ENCODE assay signal across 11 cellular contexts in genomic region chr6:30600576-30600975, GRCh38. TPM values are rescaled to one million over a fixed set of nuclear protein-coding genes. Genes with fewer than 3 reads are reported as not detected.
DNase-seq lines count a peak whose midpoint lies in the region; ATAC-seq, FAIRE-seq and TF ChIP-seq lines count a peak whose summit lies in the region.
"Had no signal": no experiment of that assay in that cellular context is flagged by ENCODE, and none has a peak within 500 bp of the region (broad histone marks: within the 10 kb centered on the region; RNA-seq: fewer than 3 reads in every experiment).

No MANE protein-coding gene starts in this region.

- no peak overlapping the region for H3K4me2 ChIP-seq in mammary epithelial cell (ENCODE audit: insufficient read depth, low read depth, low read length)

- peaks cover 28% of the 10 kb centered on the region for H3K36me3 ChIP-seq in breast epithelium
- peaks cover 42% of the 10 kb centered on the region for H3K36me3 ChIP-seq in mammary epithelial cell (ENCODE audit: insufficient read depth, low read length)

- peaks cover 86% of the 10 kb centered on the region for H3K36me3 Mint-ChIP-seq in MCF 10A (ENCODE audit: insufficient read depth, unreplicated experiment)
- H3K36me3 Mint-ChIP-seq in stimulated activated naive B cell treated with anti-CD40 and anti-IgM and Interleukin-4, amounts not matched to agents 10 μg/mL and 1 μg/mL and 100 μg/mL, for 72 hours = peaks cover 44 to 63% of the 10 kb centered on the region in 2 donors

- no peaks in the 10 kb centered on the region for H3K27me3 ChIP-seq in breast epithelium
- no peaks in the 10 kb centered on the region for H3K27me3 ChIP-seq in mammary epithelial cell (ENCODE audit: insufficient read depth, low read length)
- H3K27me3 ChIP-seq: pancreas had no signal

- no peaks in the 10 kb centered on the region for H3K9me3 Mint-ChIP-seq in MCF 10A (ENCODE audit: unreplicated experiment)
- H3K9me3 Mint-ChIP-seq in stimulated activated naive B cell treated with anti-CD40 and anti-IgM and Interleukin-4, amounts not matched to agents 10 μg/mL and 1 μg/mL and 100 μg/mL, for 72 hours = no peaks in the 10 kb centered on the region
- H3K9me3 Mint-ChIP-seq: CD14-positive monocyte, IgD-negative memory B cell, type B pancreatic cell had no signal

- POLR2A ChIA-PET in MCF 10A (lab: Yijun Ruan, JAX) = interaction anchor here (1.6 to 7.3 kb wide), 6 partner anchors 10 to 30 kb away, joined by 4 to 107 read pairs (median 11); partner anchors contain the start of genes MRPS18B and PPP1R10

- H3K4me1 Mint-ChIP-seq in MCF 10A (ENCODE audit: insufficient read depth, unreplicated experiment) = no peaks in the 10 kb centered on the region
- peaks cover 19 to 36% of the 10 kb centered on the region in 2 donors for H3K4me1 Mint-ChIP-seq in stimulated activated naive B cell treated with anti-CD40 and anti-IgM and Interleukin-4, amounts not matched to agents 10 μg/mL and 1 μg/mL and 100 μg/mL, for 72 hours

- CTCF ChIA-PET in MCF 10A (lab: Yijun Ruan, JAX) (interaction anchor here (0.9 to 2.4 kb wide), 2 partner anchors 12 to 33 kb away, joined by 3 to 8 read pairs; no protein-coding TSS in a partner anchor), mammary epithelial cell (lab: Charles Lee; ENCODE audit: low non-redundant PET) (no interaction called here)

- TSS peak; percentile 9 for BruUV-seq in MCF 10A (replicated peaks; lab: Mats Ljungman, UMichigan)
- BruUV-seq in mammary epithelial cell (replicated peaks; lab: Mats Ljungman, UMichigan) = TSS peak; percentile 20

- no peak for FAIRE-seq in RCC 7860 (lab: Jason Lieb, UNC)
- FAIRE-seq: pancreas had no signal

- ATAC-seq in stimulated activated naive B cell treated with anti-CD40 and anti-IgM and Interleukin-4, amounts not matched to agents 10 μg/mL and 1 μg/mL and 100 μg/mL, for 72 hours (replicated peaks) = no peak
- ATAC-seq in GM18873 (IDR thresholded peaks at IDR 0.05; ENCODE audit: low FRiP score, unreplicated experiment) = no peak
- ATAC-seq: pancreas had no signal

- dilution Hi-C loops in mammary epithelial cell (cut with HindIII; ENCODE audit: low sequenced_read_pairs) = loop anchor here (5.0 to 10.0 kb wide), 2 partner anchors 58 to 136 kb away; no protein-coding TSS in a partner anchor

- H3K27ac ChIP-seq in breast epithelium (no peak overlapping the region), mammary epithelial cell (ENCODE audit: insufficient read depth, low read depth, low read length) (no peak overlapping the region)
- H3K27ac ChIP-seq: pancreas had no signal

- no peak overlapping the region for H3K9ac ChIP-seq in mammary epithelial cell (ENCODE audit: insufficient read depth, low read length)

- 86% methylated on average over 10 of the region's 10 CpGs for WGBS in mammary epithelial cell (ENCODE audit: low coverage, missing lambda C conversion rate)

- H4K20me1 ChIP-seq in mammary epithelial cell (ENCODE audit: insufficient read depth, low read length) = no peaks in the 10 kb centered on the region

- no peak overlapping the region for H2AFZ ChIP-seq in mammary epithelial cell (ENCODE audit: low read depth, low read length)

- H3K9me3 ChIP-seq in breast epithelium (no peaks in the 10 kb centered on the region), mammary epithelial cell (replicated peaks; ENCODE audit: insufficient read depth, low read length) (no peaks in the 10 kb centered on the region)
- H3K9me3 ChIP-seq: pancreas had no signal

- TF ChIP-seq CTCF in MCF 10A (IDR thresholded peaks at IDR 0.05; ENCODE audit: unreplicated experiment) = no peak
- TF ChIP-seq CTCF in breast epithelium (IDR thresholded peaks at IDR 0.05) = no peak
- no peak for TF ChIP-seq CTCF in mammary epithelial cell (conservative IDR thresholded peaks at IDR 0.05 in 1 of 2, IDR thresholded peaks at IDR 0.05 in 1 of 2; ENCODE audit: extremely low read depth in 1 of 2, insufficient read depth in 1 of 2, low read depth in 1 of 2, low read length in 2 of 2)

- TF ChIP-seq POLR2A in breast epithelium (IDR thresholded peaks at IDR 0.05) = no peak

- in situ Hi-C loops in mammary epithelial cell (cut with MboI; ENCODE audit: low sequenced_read_pairs in 2 of 2) = no loop called here

- DNase-seq in MCF 10A (ENCODE audit: unreplicated experiment) (peak; percentile 20), breast epithelium (ENCODE audit: low spot score in 2 of 2) (no peak), mammary epithelial cell (no peak), RCC 7860 (ENCODE audit: low spot score) (no peak)
- DNase-seq in stimulated activated naive B cell treated with anti-CD40 and anti-IgM and Interleukin-4, amounts not matched to agents 10 μg/mL and 1 μg/mL and 100 μg/mL, for 72 hours = no peak
- DNase-seq: NCI-H524 had no signal

- H3K27me3 Mint-ChIP-seq in MCF 10A (ENCODE audit: insufficient read depth, unreplicated experiment) = no peaks in the 10 kb centered on the region
- H3K27me3 Mint-ChIP-seq in stimulated activated naive B cell treated with anti-CD40 and anti-IgM and Interleukin-4, amounts not matched to agents 10 μg/mL and 1 μg/mL and 100 μg/mL, for 72 hours = no peaks in the 10 kb centered on the region
- H3K27me3 Mint-ChIP-seq: IgD-negative memory B cell, type B pancreatic cell had no signal

- H3K27ac Mint-ChIP-seq in MCF 10A (ENCODE audit: low read depth, unreplicated experiment) = no peak overlapping the region
- H3K27ac Mint-ChIP-seq in stimulated activated naive B cell treated with anti-CD40 and anti-IgM and Interleukin-4, amounts not matched to agents 10 μg/mL and 1 μg/mL and 100 μg/mL, for 72 hours = peak overlapping the region; percentile 51
- H3K27ac Mint-ChIP-seq: type B pancreatic cell had no signal

- H3K4me3 Mint-ChIP-seq in MCF 10A (ENCODE audit: unreplicated experiment) = no peak overlapping the region
- peak overlapping the region in 1 of 2 donors; percentile 13 for H3K4me3 Mint-ChIP-seq in stimulated activated naive B cell treated with anti-CD40 and anti-IgM and Interleukin-4, amounts not matched to agents 10 μg/mL and 1 μg/mL and 100 μg/mL, for 72 hours
- H3K4me3 Mint-ChIP-seq: CD14-positive monocyte, type B pancreatic cell had no signal

- H3K4me1 ChIP-seq in breast epithelium (no peaks in the 10 kb centered on the region), mammary epithelial cell (ENCODE audit: insufficient read depth, low read length) (no peaks in the 10 kb centered on the region)
- H3K4me1 ChIP-seq: pancreas had no signal

- no peak overlapping the region for H3K4me3 ChIP-seq in breast epithelium
- no peak overlapping the region for H3K4me3 ChIP-seq in mammary epithelial cell (replicated peaks in 1 of 3; ENCODE audit: insufficient read depth in 1 of 3, low read depth in 2 of 3, low read length in 3 of 3)
- H3K4me3 ChIP-seq: pancreas had no signal

- intact Hi-C loops in MCF 10A (cut with micrococcal nuclease) = no loop called here
- intact Hi-C loops in breast epithelium (cut with DNase I; ENCODE audit: low total_unique reads) = no loop called here
- intact Hi-C loops in mammary epithelial cell (cut with micrococcal nuclease) = no loop called here

- peaks cover 12% of the 10 kb centered on the region for H3K79me2 ChIP-seq in mammary epithelial cell (ENCODE audit: insufficient read depth, low read length)

RNA-seq across cellular contexts. Expression of gene PPP1R10, which starts 16.5 kb away (rescaled TPM):
- total RNA-seq in MCF 10A (2022) (103 and 209 TPM in 2 replicates), breast epithelium (10 to 100 TPM; 17.3 to 51.1 (median 26.5) TPM), mammary epithelial cell (100 to 1,000 TPM in 1 of 2 donors, 10 to 100 TPM in 1; 60.7 to 124 TPM)
- polyA plus RNA-seq in mammary epithelial cell = 36.1 TPM
- polyA minus RNA-seq in mammary epithelial cell = 88.2 TPM

RNA-seq across cellular contexts. Expression of gene MRPS18B, which starts 17.1 kb away (rescaled TPM):
- total RNA-seq in MCF 10A (2022) (120 and 127 TPM in 2 replicates), breast epithelium (10 to 100 TPM; 42.1 to 70.8 (median 52.4) TPM), mammary epithelial cell (10 to 100 TPM; 57.5 to 68.8 TPM)
- polyA plus RNA-seq in mammary epithelial cell = 87.0 TPM
- 85.1 TPM for polyA minus RNA-seq in mammary epithelial cell

RNA-seq across cellular contexts. Expression of gene ATAT1, which starts 26.1 kb away (rescaled TPM):
- 6.4 and 8.6 TPM in 2 replicates for total RNA-seq in MCF 10A (2022)
- total RNA-seq in breast epithelium = 10 to 100 TPM in 1 of 3 donors, 1 to 10 TPM in 2; 5.3 to 10.5 (median 8.8) TPM
- 1 to 10 TPM; 5.2 to 6.9 TPM for total RNA-seq in mammary epithelial cell
- 3.6 TPM for polyA plus RNA-seq in mammary epithelial cell
- 1.0 TPM for polyA minus RNA-seq in mammary epithelial cell

RNA-seq across cellular contexts. Expression of gene ABCF1, which starts 29.3 kb away (rescaled TPM):
- 58.0 and 63.9 TPM in 2 replicates for total RNA-seq in MCF 10A (2022)
- total RNA-seq in breast epithelium = 10 to 100 TPM; 41.0 to 55.2 (median 51.5) TPM
- 10 to 100 TPM; 31.8 to 59.8 TPM for total RNA-seq in mammary epithelial cell
- polyA plus RNA-seq in mammary epithelial cell = 45.1 TPM
- 91.1 TPM for polyA minus RNA-seq in mammary epithelial cell

RNA-seq across cellular contexts. Expression of gene PRR3, which starts 43.5 kb away (rescaled TPM):
- total RNA-seq in MCF 10A (2022) (20.0 and 26.2 TPM in 2 replicates), breast epithelium (10 to 100 TPM in 2 of 3 donors, 1 to 10 TPM in 1; 9.0 to 28.4 (median 12.1) TPM), mammary epithelial cell (10 to 100 TPM in 1 of 2 donors, 1 to 10 TPM in 1; 3.0 to 13.5 TPM)
- 6.1 TPM for polyA plus RNA-seq in mammary epithelial cell
- polyA minus RNA-seq in mammary epithelial cell = 6.5 TPM
